ENCODE assay signal across 8 cellular contexts in genomic region chr21:18384771-18385170, GRCh38. TPM values are rescaled to one million over a fixed set of nuclear protein-coding genes. Genes with fewer than 3 reads are reported as not detected.
DNase-seq lines count a peak whose midpoint lies in the region; ATAC-seq, FAIRE-seq and TF ChIP-seq lines count a peak whose summit lies in the region.

No MANE protein-coding gene starts in this region.

- peak; percentile 60 for TF ChIP-seq CTCF in LNCAP (IDR thresholded peaks at IDR 0.05)

- no peak for TF ChIP-seq POLR2A in GM12892 (IDR thresholded peaks at IDR 0.05; ENCODE audit: low read depth, low read length)

- intact Hi-C loops in left colon (cut with DNase I, micrococcal nuclease) = no loop called here

- ATAC-seq in left colon = no peak
- no peak for ATAC-seq in GM18868 (IDR thresholded peaks at IDR 0.05; ENCODE audit: unreplicated experiment)

- DNase-seq in COR-L47 (lab: John Stamatoyannopoulos, UW) = peak; percentile 68
- peak; percentile 28 for DNase-seq in SK-N-DZ (ENCODE audit: low spot score)
- DNase-seq in iPS-NIHi7 (ENCODE audit: extremely low spot score) = peak; percentile 36
- no peak for DNase-seq in GM12892 (ENCODE audit: insufficient read length)
- DNase-seq in left colon = no peak
- no peak for DNase-seq in GM03348 (ENCODE audit: low spot score)

- no peak for FAIRE-seq in GM12892 (lab: Jason Lieb, UNC)

RNA-seq across cellular contexts. Expression of gene TMPRSS15, which starts 18.8 kb away (rescaled TPM):
- polyA plus RNA-seq in SK-N-DZ (2014; cell fraction: cytosol; rRNA removed) = 0.50 and 2.3 TPM in 2 replicates
- polyA plus RNA-seq in SK-N-DZ (2014; cell fraction: nucleus; rRNA removed) = 0.17 and 0.21 TPM in 2 replicates
- polyA plus RNA-seq in GM12892 (2012; ENCODE audit: missing spikeins) = not detected
- total RNA-seq in left colon = not detected

Comparison
In these comparisons a context has a peak if more than half of its experiments do, and no peak if none do; other contexts are left out.
1. DNase-seq: peak in COR-L47 (single experiment), SK-N-DZ (single experiment) and iPS-NIHi7 (single experiment); none in GM12892 (single experiment), left colon (0 of 2) and GM03348 (single experiment).